In the genomic region with DNA sequence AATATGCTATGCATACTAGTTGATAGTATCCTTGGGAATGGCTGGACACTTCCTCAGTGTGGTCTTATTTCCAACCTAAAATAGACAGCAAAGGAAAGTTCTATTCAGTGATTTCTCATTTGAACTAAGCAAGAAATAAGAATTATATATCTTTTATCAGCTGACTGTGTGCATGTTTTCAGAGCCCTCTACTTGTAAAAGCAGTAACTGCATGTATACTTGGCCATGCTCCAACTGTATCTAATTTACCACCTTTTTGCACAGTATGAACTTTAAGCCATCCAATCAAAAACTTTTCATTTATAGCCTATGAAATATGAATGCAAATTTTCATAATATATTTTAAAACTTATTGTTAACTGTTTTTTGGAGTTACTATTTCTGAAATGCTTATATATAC, we compare ENCODE assay signal across 14 cellular contexts.
DNase-seq lines count a peak whose midpoint lies in the region; ATAC-seq and TF ChIP-seq lines count a peak whose summit lies in the region.
"Had no signal": no experiment of that assay in that cellular context is flagged by ENCODE, and none has a peak within 500 bp of the region (broad histone marks: within the 10 kb centered on the region; RNA-seq: fewer than 3 reads in every experiment).

No MANE protein-coding gene starts in this region.

- POLR2A ChIA-PET in naive thymus-derived CD4-positive, alpha-beta T cell (lab: Charles Lee), result no interaction called here

- no peak for ATAC-seq in naive thymus-derived CD4-positive, alpha-beta T cell

- H3K27ac Mint-ChIP-seq in naive thymus-derived CD4-positive, alpha-beta T cell, result no peak overlapping the region
- H3K27ac Mint-ChIP-seq: immature natural killer cell had no signal

- no peak overlapping the region for H3K27ac ChIP-seq in naive thymus-derived CD4-positive, alpha-beta T cell (ENCODE audit: low read depth, low read length)
- H3K27ac ChIP-seq: transverse colon had no signal

- no peaks in the 10 kb centered on the region for H3K9me3 ChIP-seq in naive thymus-derived CD4-positive, alpha-beta T cell (ENCODE audit: control insufficient read depth in 2 of 3, low read length in 3 of 3)
- H3K9me3 ChIP-seq: transverse colon had no signal

- CTCF ChIA-PET in naive thymus-derived CD4-positive, alpha-beta T cell (lab: Charles Lee), result no interaction called here

- no peaks in the 10 kb centered on the region for H3K27me3 Mint-ChIP-seq in naive thymus-derived CD4-positive, alpha-beta T cell

- H3K4me1 ChIP-seq in naive thymus-derived CD4-positive, alpha-beta T cell (ENCODE audit: control insufficient read depth in 2 of 2, insufficient read depth in 2 of 2, low read length in 2 of 2), result no peaks in the 10 kb centered on the region
- H3K4me1 ChIP-seq: transverse colon had no signal

- H3K4me3 ChIP-seq in choroid plexus epithelial cell (ENCODE audit: low read depth, low read length) (no peak overlapping the region), retinal pigment epithelial cell (ENCODE audit: low read length) (no peak overlapping the region)
- H3K4me3 ChIP-seq in naive thymus-derived CD4-positive, alpha-beta T cell (ENCODE audit: low read length), result no peak overlapping the region
- H3K4me3 ChIP-seq: transverse colon had no signal

- peaks cover 0 to 11% (median 0%) of the 10 kb centered on the region in 11 donors for H3K9me3 Mint-ChIP-seq in naive thymus-derived CD4-positive, alpha-beta T cell

- no peaks in the 10 kb centered on the region for H3K4me1 Mint-ChIP-seq in naive thymus-derived CD4-positive, alpha-beta T cell
- H3K4me1 Mint-ChIP-seq: immature natural killer cell had no signal

- no peaks in the 10 kb centered on the region for H3K36me3 Mint-ChIP-seq in naive thymus-derived CD4-positive, alpha-beta T cell
- H3K36me3 Mint-ChIP-seq: immature natural killer cell had no signal

- H3K4me3 Mint-ChIP-seq in naive thymus-derived CD4-positive, alpha-beta T cell, result no peak overlapping the region
- H3K4me3 Mint-ChIP-seq: immature natural killer cell had no signal

- intact Hi-C loops in posterior cingulate gyrus (cut with DNase I), result no loop called here
- intact Hi-C loops in naive thymus-derived CD4-positive, alpha-beta T cell (cut with micrococcal nuclease), result no loop called here

- H3K36me3 ChIP-seq in naive thymus-derived CD4-positive, alpha-beta T cell (ENCODE audit: control insufficient read depth in 2 of 3, insufficient read depth in 3 of 3, low read length in 3 of 3), result no peaks in the 10 kb centered on the region
- H3K36me3 ChIP-seq: transverse colon had no signal

- TF ChIP-seq CTCF in choroid plexus epithelial cell (conservative IDR thresholded peaks at IDR 0.05; ENCODE audit: low read depth, low read length) (peak; percentile 55), retinal pigment epithelial cell (conservative IDR thresholded peaks at IDR 0.05; ENCODE audit: low read depth, low read length) (peak; percentile 38)

- no peaks in the 10 kb centered on the region for H3K27me3 ChIP-seq in naive thymus-derived CD4-positive, alpha-beta T cell (ENCODE audit: control insufficient read depth in 2 of 2, insufficient read depth in 2 of 2, low read length in 2 of 2)
- H3K27me3 ChIP-seq: transverse colon had no signal

- peak; percentile 22 for DNase-seq in NCI-H2171 treated with DMSO at 0.1 percent for 48 hours (lab: John Stamatoyannopoulos, UW)
- no peak for DNase-seq in NCI-H2171 (lab: John Stamatoyannopoulos, UW)
- DNase-seq in OCI-M1 (lab: John Stamatoyannopoulos, UW), result peak; percentile 67
- peak; percentile 83 for DNase-seq in choroid plexus epithelial cell (ENCODE audit: low read depth)
- no peak for DNase-seq in retinal pigment epithelial cell (ENCODE audit: low read depth)
- DNase-seq in germinal center (ENCODE audit: low spot score), result no peak
- DNase-seq in posterior cingulate gyrus, result no peak
- DNase-seq in naive thymus-derived CD4-positive, alpha-beta T cell, result no peak
- DNase-seq: activated naive CD4-positive, alpha-beta T cell treated with anti-CD3 and anti-CD28 coated beads, Interleukin-2, amount 50 U/mL, for 16 hours; foreskin melanocyte; immature natural killer cell; SHP77; stimulated activated CD4-positive, alpha-beta T cell treated with anti-CD3 and anti-CD28 coated beads, Interleukin-15, amount 100 ng/mL, for 24 hours; transverse colon had no signal

Comparison
In these comparisons a context has a peak if more than half of its experiments do, and no peak if none do; other contexts are left out.
1. DNase-seq: peak in NCI-H2171 treated with DMSO at 0.1 percent for 48 hours (single experiment), OCI-M1 (single experiment) and choroid plexus epithelial cell (single experiment); none in NCI-H2171 (single experiment), retinal pigment epithelial cell (single experiment), germinal center (single experiment), posterior cingulate gyrus (0 of 10) and naive thymus-derived CD4-positive, alpha-beta T cell (0 of 9).